Comparison of ENCODE assay signal across 16 cellular contexts in the genomic region with DNA sequence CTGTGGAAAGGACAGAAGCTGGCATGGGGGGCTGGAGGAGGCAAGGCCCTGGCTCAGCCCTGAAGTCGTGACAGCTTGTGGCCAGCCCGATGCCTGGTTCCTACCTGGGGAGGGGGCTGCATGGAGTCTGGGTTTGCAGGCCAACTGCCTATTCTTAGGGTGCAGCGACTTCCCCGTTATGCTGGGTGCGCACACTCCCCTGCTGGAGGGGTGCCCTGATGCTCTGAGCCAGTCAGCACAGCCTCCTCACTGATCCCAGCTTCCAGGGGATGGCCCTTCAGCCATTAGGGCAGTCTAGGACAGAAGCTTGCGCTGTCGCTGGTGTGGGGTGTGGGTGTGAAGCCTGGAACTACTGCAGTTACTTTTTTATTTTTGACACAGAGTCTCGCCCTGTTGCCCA.
"Had no signal": no experiment of that assay in that cellular context is flagged by ENCODE, and none has a peak within 500 bp of the region (broad histone marks: within the 10 kb centered on the region; RNA-seq: fewer than 3 reads in every experiment).

No MANE protein-coding gene starts in this region.

- H3K36me3 ChIP-seq: ascending aorta, colonic mucosa, gastrocnemius medialis had no signal

- DNase-seq: activated CD4-positive, alpha-beta T cell treated with anti-CD3 and anti-CD28 coated beads, Interleukin-2, amount 50 U/mL, for 4 hours; activated CD4-positive, CD25-positive, alpha-beta regulatory T cell; activated CD8-positive, alpha-beta memory T cell treated with anti-CD3 and anti-CD28 coated beads, Interleukin-2, amount 10 ng/mL, durations not matched to agents 7 days and 5 days; activated naive CD8-positive, alpha-beta T cell treated with anti-CD3 and anti-CD28 coated beads, Interleukin-2, amount 10 ng/mL, durations not matched to agents 7 days and 5 days; activated T-cell treated with anti-CD3 and anti-CD28 coated beads, Interleukin-2, amount 50 U/mL, for 72 hours; colonic mucosa; effector CD8-positive, alpha-beta T cell; gastrocnemius medialis; small intestine; stimulated activated naive B cell treated with anti-CD40 and anti-IgM and Interleukin-4, amounts not matched to agents 10 μg/mL and 1 μg/mL and 100 μg/mL, for 72 hours; testis had no signal

- H3K27ac Mint-ChIP-seq: activated CD8-positive, alpha-beta memory T cell treated with anti-CD3 and anti-CD28 coated beads, Interleukin-2, amount 10 ng/mL, durations not matched to agents 7 days and 5 days; activated naive CD8-positive, alpha-beta T cell treated with anti-CD3 and anti-CD28 coated beads, Interleukin-2, amount 10 ng/mL, durations not matched to agents 7 days and 5 days; activated T-cell treated with anti-CD3 and anti-CD28 coated beads, Interleukin-2, amount 50 U/mL, for 72 hours; mesothelial cell of epicardium; stimulated activated naive B cell treated with anti-CD40 and anti-IgM and Interleukin-4, amounts not matched to agents 10 μg/mL and 1 μg/mL and 100 μg/mL, for 72 hours; T-helper 1 cell treated with Interleukin-12 subunit alpha and Interleukin-12 subunit beta and Interleukin-4 antibody, amounts not matched to agents 30 μg/mL and 1 μg/mL, for 36 hours had no signal

- H3K27me3 ChIP-seq: ascending aorta, colonic mucosa, testis had no signal

- H3K4me3 Mint-ChIP-seq: activated CD8-positive, alpha-beta memory T cell treated with anti-CD3 and anti-CD28 coated beads, Interleukin-2, amount 10 ng/mL, durations not matched to agents 7 days and 5 days; activated naive CD8-positive, alpha-beta T cell treated with anti-CD3 and anti-CD28 coated beads, Interleukin-2, amount 10 ng/mL, durations not matched to agents 7 days and 5 days; activated T-cell treated with anti-CD3 and anti-CD28 coated beads, Interleukin-2, amount 50 U/mL, for 72 hours; mesothelial cell of epicardium; stimulated activated naive B cell treated with anti-CD40 and anti-IgM and Interleukin-4, amounts not matched to agents 10 μg/mL and 1 μg/mL and 100 μg/mL, for 72 hours; T-helper 1 cell treated with Interleukin-12 subunit alpha and Interleukin-12 subunit beta and Interleukin-4 antibody, amounts not matched to agents 30 μg/mL and 1 μg/mL, for 36 hours had no signal

- H3K36me3 Mint-ChIP-seq: activated CD8-positive, alpha-beta memory T cell treated with anti-CD3 and anti-CD28 coated beads, Interleukin-2, amount 10 ng/mL, durations not matched to agents 7 days and 5 days; activated naive CD8-positive, alpha-beta T cell treated with anti-CD3 and anti-CD28 coated beads, Interleukin-2, amount 10 ng/mL, durations not matched to agents 7 days and 5 days; mesothelial cell of epicardium; stimulated activated naive B cell treated with anti-CD40 and anti-IgM and Interleukin-4, amounts not matched to agents 10 μg/mL and 1 μg/mL and 100 μg/mL, for 72 hours had no signal

- H3K9me3 Mint-ChIP-seq: activated naive CD8-positive, alpha-beta T cell treated with anti-CD3 and anti-CD28 coated beads, Interleukin-2, amount 10 ng/mL, durations not matched to agents 7 days and 5 days; activated T-cell treated with anti-CD3 and anti-CD28 coated beads, Interleukin-2, amount 50 U/mL, for 72 hours; mesothelial cell of epicardium; stimulated activated naive B cell treated with anti-CD40 and anti-IgM and Interleukin-4, amounts not matched to agents 10 μg/mL and 1 μg/mL and 100 μg/mL, for 72 hours; T-helper 1 cell treated with Interleukin-12 subunit alpha and Interleukin-12 subunit beta and Interleukin-4 antibody, amounts not matched to agents 30 μg/mL and 1 μg/mL, for 36 hours had no signal

- H3K27ac ChIP-seq: ascending aorta, colonic mucosa, epithelial cell of prostate, gastrocnemius medialis, SK-N-MC had no signal

- ATAC-seq: activated CD8-positive, alpha-beta memory T cell treated with anti-CD3 and anti-CD28 coated beads, Interleukin-2, amount 10 ng/mL, durations not matched to agents 7 days and 5 days; activated T-cell treated with anti-CD3 and anti-CD28 coated beads, Interleukin-2, amount 50 U/mL, for 72 hours; gastrocnemius medialis; stimulated activated naive B cell treated with anti-CD40 and anti-IgM and Interleukin-4, amounts not matched to agents 10 μg/mL and 1 μg/mL and 100 μg/mL, for 72 hours had no signal

- H3K4me3 ChIP-seq: ascending aorta, colonic mucosa, gastrocnemius medialis, SK-N-MC, testis had no signal

- H3K4me1 ChIP-seq: ascending aorta, colonic mucosa, gastrocnemius medialis had no signal

- H3K9me3 ChIP-seq: ascending aorta, colonic mucosa, gastrocnemius medialis, testis had no signal
